Comparison of ENCODE assay signal across 10 cellular contexts in the genomic region with DNA sequence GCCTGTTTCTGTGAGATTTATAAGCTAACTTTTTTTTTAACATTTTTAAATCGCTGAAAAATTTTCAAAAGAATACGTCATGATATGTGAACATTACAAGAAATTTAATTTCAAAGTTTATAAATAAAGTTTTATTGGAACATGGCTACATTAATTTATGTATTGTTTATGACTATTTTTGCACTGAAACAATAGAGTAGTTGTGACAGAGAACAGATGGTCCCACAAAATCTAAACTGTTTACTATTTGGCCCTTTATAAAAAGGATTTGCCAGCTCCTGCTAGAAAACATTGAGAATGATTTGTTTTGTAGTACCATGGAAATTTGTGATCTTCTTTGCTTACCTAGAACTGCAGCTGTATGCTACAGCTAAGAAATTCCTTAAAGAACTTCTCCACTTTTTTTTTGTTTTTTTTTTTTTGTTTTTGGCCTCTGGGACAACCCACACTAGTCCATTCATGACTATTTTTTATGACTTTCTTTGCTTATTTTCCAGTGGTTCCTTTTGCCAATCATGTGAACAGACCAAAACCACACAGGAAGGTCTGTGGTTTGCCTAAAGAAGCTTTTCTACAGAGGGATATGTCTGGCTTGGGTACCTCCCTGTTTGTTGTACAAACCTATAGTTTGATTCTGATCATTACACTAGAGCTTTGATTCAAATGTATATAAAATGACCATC. TPM values are rescaled to one million over a fixed set of nuclear protein-coding genes. Genes with fewer than 3 reads are reported as not detected.
DNase-seq lines count a peak whose midpoint lies in the region; ATAC-seq and TF ChIP-seq lines count a peak whose summit lies in the region.
"Had no signal": no experiment of that assay in that cellular context is flagged by ENCODE, and none has a peak within 500 bp of the region (broad histone marks: within the 10 kb centered on the region; RNA-seq: fewer than 3 reads in every experiment).

No MANE protein-coding gene starts in this region.

- TF ChIP-seq POLR2A in gastrocnemius medialis (IDR thresholded peaks at IDR 0.05) (no peak), erythroblast (IDR thresholded peaks at IDR 0.05; ENCODE audit: low read length) (no peak)

- 0 out of 2 replicates have a peak overlapping the region, but pooled peaks have one; percentile 7 for H3K4me2 ChIP-seq in PC-3 (ENCODE audit: low read length)

- in situ Hi-C loops in gastrocnemius medialis (cut with MboI; ENCODE audit: low sequenced_read_pairs in 4 of 4), result no loop called here

- no TSS peak for BruUV-seq in PC-3 (replicated peaks; lab: Mats Ljungman, UMichigan)

- no peak for TF ChIP-seq CTCF in PC-3 (conservative IDR thresholded peaks at IDR 0.05; ENCODE audit: low read depth, low read length)
- no peak for TF ChIP-seq CTCF in choroid plexus epithelial cell (conservative IDR thresholded peaks at IDR 0.05; ENCODE audit: low read depth, low read length)
- no peak for TF ChIP-seq CTCF in gastrocnemius medialis (IDR thresholded peaks at IDR 0.05 in 4 of 5, conservative IDR thresholded peaks at IDR 0.05 in 1 of 5)

- H3K27me3 ChIP-seq in PC-3 (ENCODE audit: low read length), result no peaks in the 10 kb centered on the region
- H3K27me3 ChIP-seq in gastrocnemius medialis, result no peaks in the 10 kb centered on the region

- peaks cover 22% of the 10 kb centered on the region for H3K79me2 ChIP-seq in PC-3 (ENCODE audit: low read length)

- H3K4me1 ChIP-seq in PC-3 (ENCODE audit: insufficient read depth, low read length), result peaks cover 24% of the 10 kb centered on the region
- peaks cover 2% of the 10 kb centered on the region in 2 donors for H3K4me1 ChIP-seq in gastrocnemius medialis

- no peaks in the 10 kb centered on the region for H3F3A ChIP-seq in PC-3 (ENCODE audit: low read length, unreplicated experiment)

- H3K4me3 ChIP-seq in PC-3 (ENCODE audit: low read length), result no peak overlapping the region
- H3K4me3 ChIP-seq in choroid plexus epithelial cell (ENCODE audit: low read depth, low read length), result no peak overlapping the region
- no peak overlapping the region for H3K4me3 ChIP-seq in gastrocnemius medialis

- ATAC-seq in GM18907 (IDR thresholded peaks at IDR 0.05; ENCODE audit: unreplicated experiment) (peak; percentile 19), PC-3 (peak; percentile 79), HG02884 (IDR thresholded peaks at IDR 0.05; ENCODE audit: unreplicated experiment) (no peak), gastrocnemius medialis (no peak)

- POLR2A ChIA-PET in PC-3 (lab: Charles Lee; ENCODE audit: unreplicated experiment), result interaction anchor here (0.6 to 0.7 kb wide), 3 partner anchors 79 to 792 kb away, joined by 3 to 18 read pairs (median 5); no protein-coding TSS in a partner anchor

- no peaks in the 10 kb centered on the region for H3K9me2 ChIP-seq in PC-3 (replicated peaks; ENCODE audit: low read length)

- intact Hi-C loops in PC-3 (cut with micrococcal nuclease) (loop anchor here (5.0 kb wide), 1 partner anchor 113 kb away; no protein-coding TSS in a partner anchor), gastrocnemius medialis (cut with DNase I; ENCODE audit: low total_unique reads) (no loop called here)

- no peak overlapping the region for H3K9ac ChIP-seq in PC-3 (ENCODE audit: low read length)

- H2AFZ ChIP-seq in PC-3 (ENCODE audit: low read length), result no peak overlapping the region

- no peaks in the 10 kb centered on the region for H3K36me3 ChIP-seq in PC-3 (ENCODE audit: low read depth, low read length)
- no peaks in the 10 kb centered on the region for H3K36me3 ChIP-seq in gastrocnemius medialis

- H3K27ac ChIP-seq in PC-3 (ENCODE audit: low read length), result peak overlapping the region; percentile 37
- H3K27ac ChIP-seq in gastrocnemius medialis, result no peak overlapping the region

- peaks cover 6% of the 10 kb centered on the region; the same call in 1 of the 2 replicates for H4K20me1 ChIP-seq in PC-3 (ENCODE audit: low read length)

- peak; percentile 41 for DNase-seq in AG08395 (ENCODE audit: low spot score)
- peak; percentile 71 for DNase-seq in PC-3
- DNase-seq in choroid plexus epithelial cell (ENCODE audit: low read depth), result peak; percentile 90
- DNase-seq in gastrocnemius medialis, result no peak
- DNase-seq in erythroblast (lab: John Stamatoyannopoulos, UW), result no peak
- DNase-seq in NCI-H2081 treated with DMSO at 0.1 percent for 48 hours (lab: John Stamatoyannopoulos, UW), result no peak
- DNase-seq: H7, NCI-H1092 treated with DMSO at 0.1 percent for 48 hours had no signal

- no peaks in the 10 kb centered on the region for H3K9me3 ChIP-seq in PC-3 (ENCODE audit: low read length)
- H3K9me3 ChIP-seq in gastrocnemius medialis, result no peaks in the 10 kb centered on the region

- CTCF ChIA-PET in PC-3 (lab: Charles Lee), result interaction anchor here (0.6 to 1.0 kb wide), 2 partner anchors 21 to 118 kb away, joined by 3 read pairs; no protein-coding TSS in a partner anchor

RNA-seq across cellular contexts. Expression of gene ST7, which starts 55.7 kb away (rescaled TPM):
- total RNA-seq in PC-3 (2014; rRNA removed) (13.1 and 19.7 TPM in 2 replicates), gastrocnemius medialis (10 to 100 TPM in 3 of 4 donors, 1 to 10 TPM in 1; 5.5 to 14.5 (median 11.9) TPM)

Comparison
In these comparisons a context has a peak if more than half of its experiments do, and no peak if none do; other contexts are left out.
1. DNase-seq: peak in AG08395 (single experiment), PC-3 (single experiment) and choroid plexus epithelial cell (single experiment); none in gastrocnemius medialis (0 of 2), erythroblast (0 of 2) and NCI-H2081 treated with DMSO at 0.1 percent for 48 hours (single experiment).
2. ATAC-seq: peak in GM18907 (single experiment) and PC-3 (single experiment); none in HG02884 (single experiment) and gastrocnemius medialis (0 of 2).